In genomic region chr11:46144741-46145140, GRCh38 we compare ENCODE assay signal across 31 cellular contexts.
"Had no signal": no experiment of that assay in that cellular context is flagged by ENCODE, and none has a peak within 500 bp of the region (broad histone marks: within the 10 kb centered on the region; RNA-seq: fewer than 3 reads in every experiment).

No MANE protein-coding gene starts in this region.

- ATAC-seq: activated CD4-positive, alpha-beta T cell treated with anti-CD3 and anti-CD28 coated beads for 36 hours; activated CD4-positive, CD25-positive, alpha-beta regulatory T cell treated with anti-CD3 and anti-CD28 coated beads, Interleukin-2, amount 50 U/mL, for 24 hours; activated CD8-positive, alpha-beta T cell treated with anti-CD3 and anti-CD28 coated beads, Interleukin-2, amount 10 ng/mL, durations not matched to agents 7 days and 5 days; body of pancreas; Right ventricle myocardium inferior; WTC11 had no signal

- H3K27me3 ChIP-seq: body of pancreas, breast epithelium had no signal

- DNase-seq: activated CD4-positive, alpha-beta T cell treated with anti-CD3 and anti-CD28 coated beads for 36 hours; activated CD4-positive, alpha-beta T cell treated with anti-CD3 and anti-CD28 coated beads, Interleukin-2, amount 10 ng/mL, durations not matched to agents 7 days and 5 days; activated CD4-positive, alpha-beta T cell treated with anti-CD3 and anti-CD28 coated beads, Interleukin-2, amount 50 U/mL, for 48 hours; activated CD8-positive, alpha-beta T cell treated with anti-CD3 and anti-CD28 coated beads, Interleukin-2, amount 10 ng/mL, durations not matched to agents 7 days and 5 days; activated gamma-delta T cell; activated naive CD4-positive, alpha-beta T cell treated with Interleukin-2 at 50 U/mL for 16 hours; activated naive CD8-positive, alpha-beta T cell treated with anti-CD3 and anti-CD28 coated beads, Interleukin-2, amount 10 ng/mL, durations not matched to agents 7 days and 5 days; activated T-cell treated with anti-CD3 and anti-CD28 coated beads, Interleukin-2, amount 50 U/mL, for 24 hours; body of pancreas; KG1; MM.1S; MV-4-11; NCI-H1092; NCI-H1436 treated with DMSO at 0.1 percent for 48 hours; NCI-H1694 treated with DMSO at 0.1 percent for 48 hours; NCI-H2029; NCI-H345; NCI-H524 treated with DMSO at 0.1 percent for 48 hours; PC-9; SW 1271; T-helper 1 cell; T-helper 2 cell; T1000 had no signal

- H3K36me3 ChIP-seq: breast epithelium had no signal

- FAIRE-seq: astrocyte, RCC 7860, TTC549 had no signal

- H3K4me3 ChIP-seq: body of pancreas, breast epithelium, PC-9 had no signal

- H3K27ac ChIP-seq: body of pancreas, breast epithelium, PC-9, RWPE1 had no signal

- H2AFZ ChIP-seq: PC-9 had no signal

- H3K9me3 ChIP-seq: body of pancreas, breast epithelium had no signal

- H3K4me2 ChIP-seq: PC-9 had no signal

- H3K4me1 ChIP-seq: body of pancreas, breast epithelium had no signal
